Comparison of ENCODE assay signal across 8 cellular contexts in genomic region chr3:184543848-184544512, GRCh38. TPM values are rescaled to one million over a fixed set of nuclear protein-coding genes. Genes with fewer than 3 reads are reported as not detected.
A peak's percentile ranks its signal among the peaks of the same experiment; 100 is the strongest.
DNase-seq lines count a peak whose midpoint lies in the region; ATAC-seq and TF ChIP-seq lines count a peak whose summit lies in the region.

No MANE protein-coding gene starts in this region.

- CTCF ChIA-PET in BJ (lab: Yijun Ruan, JAX): interaction anchor here (0.6 to 12.6 kb wide), 10 partner anchors 16 to 270 kb away, joined by 3 to 195 read pairs (median 5); no protein-coding TSS in a partner anchor

- H3K27me3 ChIP-seq in BJ (ENCODE audit: control insufficient read depth, insufficient read depth, low read length): peaks cover 11% of the 10 kb centered on the region
- peaks cover 4% of the 10 kb centered on the region for H3K27me3 ChIP-seq in cardiac muscle cell

- H3K27ac ChIP-seq in cardiac muscle cell: no peak overlapping the region

- H3K9me3 ChIP-seq in cardiac muscle cell (ENCODE audit: low read depth): no peaks in the 10 kb centered on the region

- no peaks in the 10 kb centered on the region for H3K4me1 ChIP-seq in cardiac muscle cell (ENCODE audit: low read depth)

- peak; percentile 80 for TF ChIP-seq CTCF in BJ (IDR thresholded peaks at IDR 0.05; ENCODE audit: insufficient read depth, low read depth, low read length)
- TF ChIP-seq CTCF in cardiac muscle cell (IDR thresholded peaks at IDR 0.05; ENCODE audit: low read depth, low read length): peak; percentile 83

- DNase-seq in BJ (ENCODE audit: low read depth): no peak
- peak; percentile 61 for DNase-seq in NCI-H1417 treated with DMSO at 0.1 percent for 48 hours (lab: John Stamatoyannopoulos, UW)
- peak; percentile 59 for DNase-seq in SKM-1 (lab: John Stamatoyannopoulos, UW; ENCODE audit: unreplicated experiment)
- DNase-seq in activated naive CD8-positive, alpha-beta T cell treated with anti-CD3 and anti-CD28 coated beads for 36 hours: peak; percentile 71
- peak; percentile 84 to 90 for DNase-seq in cardiac muscle cell (ENCODE audit: low read depth in 1 of 2, low spot score in 1 of 2)
- peak; percentile 63 for DNase-seq in putamen (ENCODE audit: low spot score)

- H3K36me3 ChIP-seq in BJ (ENCODE audit: control insufficient read depth, insufficient read depth, low read length) (no peaks in the 10 kb centered on the region), cardiac muscle cell (no peaks in the 10 kb centered on the region)

- ATAC-seq in GM21529 (IDR thresholded peaks at IDR 0.05; ENCODE audit: unreplicated experiment) (peak; percentile 75), HG02588 (IDR thresholded peaks at IDR 0.05; ENCODE audit: unreplicated experiment) (no peak)

- H3K4me3 ChIP-seq in BJ (ENCODE audit: low read depth, low read length): no peak overlapping the region
- no peak overlapping the region for H3K4me3 ChIP-seq in cardiac muscle cell

- POLR2A ChIA-PET in BJ (lab: Charles Lee): no interaction called here

- no peak overlapping the region for H3K27ac Mint-ChIP-seq in activated naive CD8-positive, alpha-beta T cell treated with anti-CD3 and anti-CD28 coated beads for 36 hours

- no peak overlapping the region for H3K4me3 Mint-ChIP-seq in activated naive CD8-positive, alpha-beta T cell treated with anti-CD3 and anti-CD28 coated beads for 36 hours

- no peaks in the 10 kb centered on the region for H3K36me3 Mint-ChIP-seq in activated naive CD8-positive, alpha-beta T cell treated with anti-CD3 and anti-CD28 coated beads for 36 hours

- H3K9me3 Mint-ChIP-seq in activated naive CD8-positive, alpha-beta T cell treated with anti-CD3 and anti-CD28 coated beads for 36 hours: no peaks in the 10 kb centered on the region

- peaks cover 8% of the 10 kb centered on the region for H3K4me1 Mint-ChIP-seq in activated naive CD8-positive, alpha-beta T cell treated with anti-CD3 and anti-CD28 coated beads for 36 hours

- peaks cover 36% of the 10 kb centered on the region for H3K27me3 Mint-ChIP-seq in activated naive CD8-positive, alpha-beta T cell treated with anti-CD3 and anti-CD28 coated beads for 36 hours

RNA-seq across cellular contexts. Expression of gene EPHB3, which starts 17.6 kb away (rescaled TPM):
- polyA plus RNA-seq in BJ (2011; rRNA removed): 1.1 and 3.3 TPM in 2 replicates
- 4.1 and 5.9 TPM in 2 replicates for polyA minus RNA-seq in BJ (2011; rRNA and poly(A)+ RNA removed)
- total RNA-seq in activated naive CD8-positive, alpha-beta T cell treated with anti-CD3 and anti-CD28 coated beads for 36 hours: under 1 TPM; 0.04 to 0.16 TPM
- 132 and 170 TPM in 2 replicates for total RNA-seq in cardiac muscle cell
- polyA plus RNA-seq in cardiac muscle cell: 142 and 206 TPM in 2 replicates

Comparison
In these comparisons a context has a peak if more than half of its experiments do, and no peak if none do; other contexts are left out.
1. RNA of gene EPHB3, which starts 17.6 kb away (total RNA-seq): 132 to 170 TPM in cardiac muscle cell; 0.04 to 0.16 TPM in activated naive CD8-positive, alpha-beta T cell treated with anti-CD3 and anti-CD28 coated beads for 36 hours; every median in the first group is over 100 times any median in the second.